ENCODE assay signal across 8 cellular contexts in genomic region chr2:2613279-2614199, GRCh38.
DNase-seq lines count a peak whose midpoint lies in the region; ATAC-seq and TF ChIP-seq lines count a peak whose summit lies in the region.

No MANE protein-coding gene starts in this region.

- intact Hi-C loops in adrenal gland (cut with DNase I) (no loop called here), left ventricle myocardium inferior (cut with micrococcal nuclease) (no loop called here), posterior vena cava (cut with DNase I) (no loop called here)

- no peaks in the 10 kb centered on the region for H3K9me3 ChIP-seq in adrenal gland (replicated peaks in 1 of 3)
- no peaks in the 10 kb centered on the region for H3K9me3 ChIP-seq in left ventricle myocardium inferior (replicated peaks)

- peak; percentile 94 for DNase-seq in DMS153 (lab: John Stamatoyannopoulos, UW)
- peak; percentile 72 to 93 (median 86) for DNase-seq in T-cell
- DNase-seq in adrenal gland, result peak; percentile 94 to 98 (median 95)
- peak; percentile 89 for DNase-seq in left ventricle myocardium inferior
- DNase-seq in posterior vena cava (ENCODE audit: low spot score), result peak; percentile 96
- DNase-seq in type B pancreatic cell (ENCODE audit: extremely low spot score, unreplicated experiment), result peak; percentile 92

- H3K4me1 Mint-ChIP-seq in T-cell (peaks cover 9 to 10% (median 10%) of the 10 kb centered on the region in 3 donors), type B pancreatic cell (ENCODE audit: unreplicated experiment) (peaks cover 4% of the 10 kb centered on the region)

- peaks cover 4% of the 10 kb centered on the region for H3K36me3 Mint-ChIP-seq in T-cell
- H3K36me3 Mint-ChIP-seq in type B pancreatic cell, result peaks cover 3% of the 10 kb centered on the region

- peaks cover 3 to 5% (median 5%) of the 10 kb centered on the region in 3 donors for H3K9me3 Mint-ChIP-seq in T-cell
- H3K9me3 Mint-ChIP-seq in type B pancreatic cell, result peaks cover 5% of the 10 kb centered on the region

- CTCF ChIA-PET in T-cell (lab: Charles Lee), result interaction anchor here in 1 of 2 donors (1.4 kb wide), 1 partner anchor 33 kb away, joined by 4 read pairs; no protein-coding TSS in a partner anchor

- H3K27me3 Mint-ChIP-seq in T-cell, result peaks cover 4 to 11% of the 10 kb centered on the region in 2 donors
- peaks cover 14% of the 10 kb centered on the region for H3K27me3 Mint-ChIP-seq in type B pancreatic cell

- TF ChIP-seq CTCF in KMS-11 (conservative IDR thresholded peaks at IDR 0.05; ENCODE audit: low read depth, low read length), result no peak
- peak in 1 of 6 experiments; percentile 11 for TF ChIP-seq CTCF in adrenal gland (IDR thresholded peaks at IDR 0.05)
- TF ChIP-seq CTCF in left ventricle myocardium inferior (IDR thresholded peaks at IDR 0.05; ENCODE audit: borderline replicate concordance), result no peak
- TF ChIP-seq CTCF in type B pancreatic cell (conservative IDR thresholded peaks at IDR 0.05), result no peak

- no peak overlapping the region for H3K4me3 ChIP-seq in KMS-11 (IDR thresholded peaks at IDR 0.05; ENCODE audit: insufficient read depth, low read depth, low read length)
- peak overlapping the region in 2 of 4 donors; percentile 18 to 60 for H3K4me3 ChIP-seq in adrenal gland
- peak overlapping the region; percentile 66 for H3K4me3 ChIP-seq in left ventricle myocardium inferior

- peak overlapping the region; percentile 57 for H3K4me2 ChIP-seq in KMS-11

- peaks cover 4% of the 10 kb centered on the region for H3K4me1 ChIP-seq in KMS-11 (ENCODE audit: low read depth, poor library complexity, severe bottlenecking)
- no peaks in the 10 kb centered on the region for H3K4me1 ChIP-seq in adrenal gland (replicated peaks in 1 of 2)
- H3K4me1 ChIP-seq in left ventricle myocardium inferior, result peaks cover 7% of the 10 kb centered on the region

- H3K4me3 Mint-ChIP-seq in T-cell, result peak overlapping the region; percentile 76 to 84 (median 79)
- peak overlapping the region; percentile 91 for H3K4me3 Mint-ChIP-seq in type B pancreatic cell

- no peaks in the 10 kb centered on the region for H3K79me2 ChIP-seq in KMS-11 (ENCODE audit: insufficient read depth, low read depth)

- H3K27ac Mint-ChIP-seq in T-cell (peak overlapping the region; percentile 72 to 93), type B pancreatic cell (peak overlapping the region; percentile 97)

- H3K36me3 ChIP-seq in KMS-11 (ENCODE audit: insufficient read depth) (no peaks in the 10 kb centered on the region), adrenal gland (replicated peaks in 1 of 2) (no peaks in the 10 kb centered on the region), left ventricle myocardium inferior (no peaks in the 10 kb centered on the region)

- H2AFZ ChIP-seq in KMS-11 (ENCODE audit: low read depth), result peak overlapping the region; percentile 79

- no peaks in the 10 kb centered on the region for H4K20me1 ChIP-seq in KMS-11 (ENCODE audit: insufficient read depth)

- WGBS in adrenal gland, 4 donors, result 9 to 16% (median 12%) methylated on average over 28 to 34 of the region's 34 CpGs

- peak overlapping the region; percentile 32; the same call in 1 of the 2 replicates for H3K9ac ChIP-seq in KMS-11

- H3K27ac ChIP-seq in KMS-11 (peak overlapping the region; percentile 60), adrenal gland (peak overlapping the region in 2 of 5 donors; percentile 51 to 64), left ventricle myocardium inferior (replicated peaks) (peak overlapping the region; percentile 80)

- ATAC-seq in GM21717 (IDR thresholded peaks at IDR 0.05; ENCODE audit: unreplicated experiment) (peak; percentile 99), T-cell (replicated peaks in 1 of 4) (peak; percentile 99 to 100 (median 100))

- POLR2A ChIA-PET in T-cell (lab: Charles Lee), result interaction anchor here in 1 of 2 donors (0.7 kb wide), 1 partner anchor 33 kb away, joined by 3 read pairs; no protein-coding TSS in a partner anchor

- no peaks in the 10 kb centered on the region for H3K27me3 ChIP-seq in KMS-11 (ENCODE audit: insufficient read depth, low read depth)
- H3K27me3 ChIP-seq in adrenal gland, result no peaks in the 10 kb centered on the region
- H3K27me3 ChIP-seq in left ventricle myocardium inferior (ENCODE audit: low read depth), result peaks cover 6% of the 10 kb centered on the region

- peak in 1 of 2 donors; percentile 74 for TF ChIP-seq POLR2A in adrenal gland (IDR thresholded peaks at IDR 0.05)
